Comparison of ENCODE assay signal across 8 cellular contexts in genomic region chrX:54640103-54640428, GRCh38.
A peak's percentile ranks its signal among the peaks of the same experiment; 100 is the strongest.
DNase-seq lines count a peak whose midpoint lies in the region; ATAC-seq and TF ChIP-seq lines count a peak whose summit lies in the region.

No MANE protein-coding gene starts in this region.

- no peak for TF ChIP-seq RAD21 in HCT116 (IDR thresholded peaks at IDR 0.05; ENCODE audit: low read depth)

- H3K27ac ChIP-seq in HCT116 (ENCODE audit: low read depth, low read length): peak overlapping the region; percentile 91
- peak overlapping the region; percentile 87 for H3K27ac ChIP-seq in right cardiac atrium (ENCODE audit: low read length)
- peak overlapping the region; percentile 97 for H3K27ac ChIP-seq in smooth muscle cell (ENCODE audit: low read depth)

- peaks cover 7% of the 10 kb centered on the region for H3K9me3 Mint-ChIP-seq in activated CD4-positive, alpha-beta memory T cell treated with anti-CD3 and anti-CD28 coated beads for 36 hours

- no peak for TF ChIP-seq POLR2A in HCT116 (IDR thresholded peaks at IDR 0.05; ENCODE audit: borderline replicate concordance, extremely low read depth, insufficient read depth, insufficient read length)

- H3K4me3 ChIP-seq in HCT116 (replicated peaks in 1 of 2; ENCODE audit: low read depth in 1 of 2, low read length in 2 of 2) (peak overlapping the region; percentile 46 to 56), right cardiac atrium (ENCODE audit: low read length) (peak overlapping the region; percentile 39), smooth muscle cell (peak overlapping the region; percentile 62)

- H3K4me2 ChIP-seq in HCT116 (ENCODE audit: low read length): peak overlapping the region; percentile 77
- H3K4me2 ChIP-seq in smooth muscle cell: peak overlapping the region; percentile 77

- H2AFZ ChIP-seq in HCT116 (ENCODE audit: low read depth, low read length, poor library complexity, severe bottlenecking) (no peak overlapping the region), smooth muscle cell (ENCODE audit: low read depth) (no peak overlapping the region)

- H3K9ac ChIP-seq in HCT116 (ENCODE audit: low read length) (peak overlapping the region; percentile 58), smooth muscle cell (ENCODE audit: low read depth) (peak overlapping the region; percentile 90)

- no TSS peak for BruUV-seq in HCT116 (replicated peaks; lab: Mats Ljungman, UMichigan)

- CTCF ChIA-PET in HCT116 (lab: Charles Lee): interaction anchor here (1.2 to 4.4 kb wide), 3 partner anchors 9 to 417 kb away, joined by 3 to 39 read pairs (median 5); no protein-coding TSS in a partner anchor
- CTCF ChIA-PET in activated CD4-positive, alpha-beta memory T cell treated with anti-CD3 and anti-CD28 coated beads for 36 hours (lab: Charles Lee): interaction anchor here (0.7 to 1.8 kb wide), 5 partner anchors 111 to 1322 kb away, joined by 3 to 10 read pairs (median 3); no protein-coding TSS in a partner anchor

- RAD21 ChIA-PET in HCT116 (lab: Charles Lee; ENCODE audit: low non-redundant PET in 1 of 2, low total read pairs in 2 of 2, uncharacterized antibody in 2 of 2, unreplicated experiment in 2 of 2): interaction anchor here (0.9 to 2.1 kb wide), 2 partner anchors 147 kb away, joined by 4 to 8 read pairs; no protein-coding TSS in a partner anchor

- no peaks in the 10 kb centered on the region for H3K9me3 ChIP-seq in HCT116 (ENCODE audit: control insufficient read depth in 1 of 2, insufficient read depth in 1 of 2, low read depth in 1 of 2, low read length in 2 of 2)
- no peaks in the 10 kb centered on the region for H3K9me3 ChIP-seq in right cardiac atrium (ENCODE audit: control insufficient read depth, low read length)
- no peaks in the 10 kb centered on the region for H3K9me3 ChIP-seq in smooth muscle cell (replicated peaks; ENCODE audit: low read depth)

- no peaks in the 10 kb centered on the region for H3K9me2 ChIP-seq in HCT116 (ENCODE audit: insufficient read depth)

- intact Hi-C loops in HCT116 (cut with micrococcal nuclease) (loop anchor here (1.0 kb wide), 1 partner anchor 147 kb away; no protein-coding TSS in a partner anchor), right cardiac atrium (cut with DNase I) (no loop called here), posterior cingulate gyrus (cut with DNase I) (loop anchor here (5.0 kb wide), 1 partner anchor 167 kb away; the partner anchor contains the start of gene MAGED2)
- intact Hi-C loops in activated CD4-positive, alpha-beta memory T cell treated with anti-CD3 and anti-CD28 coated beads for 36 hours (cut with micrococcal nuclease): loop anchor here (5.0 kb wide), 1 partner anchor 147 kb away; no protein-coding TSS in a partner anchor

- H3K27ac Mint-ChIP-seq in activated CD4-positive, alpha-beta memory T cell treated with anti-CD3 and anti-CD28 coated beads for 36 hours: peak overlapping the region; percentile 99

- H3K79me2 ChIP-seq in HCT116 (ENCODE audit: insufficient read depth, low read length) (no peaks in the 10 kb centered on the region), smooth muscle cell (ENCODE audit: low read depth) (no peaks in the 10 kb centered on the region)

- H3K4me3 Mint-ChIP-seq in activated CD4-positive, alpha-beta memory T cell treated with anti-CD3 and anti-CD28 coated beads for 36 hours: peak overlapping the region; percentile 90

- no peaks in the 10 kb centered on the region for H3F3A ChIP-seq in smooth muscle cell (ENCODE audit: low read depth)

- WGBS in right cardiac atrium: 23% methylated on average over 4 of the region's 4 CpGs
- WGBS in smooth muscle cell (ENCODE audit: low lambda C conversion rate): 53% methylated on average over 4 of the region's 4 CpGs

- no peaks in the 10 kb centered on the region for H3K36me3 ChIP-seq in HCT116 (ENCODE audit: control insufficient read depth in 1 of 2, insufficient read depth in 2 of 2, low read length in 2 of 2)
- no peaks in the 10 kb centered on the region for H3K36me3 ChIP-seq in smooth muscle cell (ENCODE audit: low read depth)

- TF ChIP-seq CTCF in HCT116 (IDR thresholded peaks at IDR 0.05 in 2 of 3, conservative IDR thresholded peaks at IDR 0.05 in 1 of 3; ENCODE audit: borderline replicate concordance in 1 of 3, insufficient read depth in 1 of 3, low read depth in 2 of 3, low read length in 2 of 3) (no peak), smooth muscle cell (IDR thresholded peaks at IDR 0.05; ENCODE audit: borderline replicate concordance, insufficient read depth, poor library complexity, severe bottlenecking) (no peak)

- DNase-seq in HCT116 (ENCODE audit: low read depth, low spot score) (no peak), right cardiac atrium (no peak), smooth muscle cell (lab: John Stamatoyannopoulos, UW; ENCODE audit: unreplicated experiment) (no peak), DMS153 (lab: John Stamatoyannopoulos, UW) (no peak), posterior cingulate gyrus (no peak)
- DNase-seq in activated CD4-positive, alpha-beta memory T cell treated with anti-CD3 and anti-CD28 coated beads for 36 hours: no peak

- H3K4me1 ChIP-seq in HCT116 (ENCODE audit: control insufficient read depth in 1 of 2, insufficient read depth in 2 of 2, low read length in 2 of 2) (peaks cover 15% of the 10 kb centered on the region in 2 experiments; a peak in 3 of 4 replicates), right cardiac atrium (ENCODE audit: control insufficient read depth, insufficient read depth, low read length) (no peaks in the 10 kb centered on the region), smooth muscle cell (ENCODE audit: low read depth) (peaks cover 7% of the 10 kb centered on the region)

- POLR2A ChIA-PET in HCT116 (lab: Charles Lee): interaction anchor here (0.8 to 1.3 kb wide), 6 partner anchors 9 to 956 kb away, joined by 3 to 4 read pairs (median 3); no protein-coding TSS in a partner anchor
- POLR2A ChIA-PET in activated CD4-positive, alpha-beta memory T cell treated with anti-CD3 and anti-CD28 coated beads for 36 hours (lab: Charles Lee): interaction anchor here (0.8 to 1.6 kb wide), 9 partner anchors 8 to 954 kb away, joined by 3 to 9 read pairs (median 4); partner anchors contain the start of genes APEX2, FAM120C, GNL3L and TSR2

- H4K20me1 ChIP-seq in HCT116 (ENCODE audit: insufficient read depth) (no peaks in the 10 kb centered on the region), smooth muscle cell (ENCODE audit: low read depth) (no peaks in the 10 kb centered on the region)

- ATAC-seq in HCT116: no peak
- no peak for ATAC-seq in right cardiac atrium
- no peak for ATAC-seq in HG02571 (IDR thresholded peaks at IDR 0.05; ENCODE audit: unreplicated experiment)
- ATAC-seq in HG02840 (IDR thresholded peaks at IDR 0.05; ENCODE audit: low FRiP score, unreplicated experiment): no peak

- peaks cover 5% of the 10 kb centered on the region for H3K4me1 Mint-ChIP-seq in activated CD4-positive, alpha-beta memory T cell treated with anti-CD3 and anti-CD28 coated beads for 36 hours (ENCODE audit: low read depth)

- H3K27me3 ChIP-seq in HCT116 (ENCODE audit: insufficient read depth, low read length) (no peaks in the 10 kb centered on the region), right cardiac atrium (ENCODE audit: control insufficient read depth, insufficient read depth) (no peaks in the 10 kb centered on the region), smooth muscle cell (ENCODE audit: low read depth) (no peaks in the 10 kb centered on the region)

- H3K36me3 Mint-ChIP-seq in activated CD4-positive, alpha-beta memory T cell treated with anti-CD3 and anti-CD28 coated beads for 36 hours: no peaks in the 10 kb centered on the region

- no peaks in the 10 kb centered on the region for H3K27me3 Mint-ChIP-seq in activated CD4-positive, alpha-beta memory T cell treated with anti-CD3 and anti-CD28 coated beads for 36 hours

TF ChIP-seq in HCT116, 20 proteins besides CTCF, POLR2A, EP300 and RAD21 (continues in another document):
- TF ChIP-seq SIN3A (IDR thresholded peaks at IDR 0.05; ENCODE audit: low read depth) (no peak), YY1 (IDR thresholded peaks at IDR 0.05; ENCODE audit: extremely low read depth, insufficient replicate concordance, low read depth, low read length) (no peak), ZFX (IDR thresholded peaks at IDR 0.05) (no peak), JUND (IDR thresholded peaks at IDR 0.05) (no peak), POLR2AphosphoS5 (IDR thresholded peaks at IDR 0.05; ENCODE audit: low read depth, low read length) (no peak), EZH2phosphoT487 (IDR thresholded peaks at IDR 0.05; ENCODE audit: borderline replicate concordance) (no peak), ELF1 (IDR thresholded peaks at IDR 0.05; ENCODE audit: borderline replicate concordance, low read depth) (no peak), ZNF274 (IDR thresholded peaks at IDR 0.05; ENCODE audit: low read depth, low read length) (no peak), REST (IDR thresholded peaks at IDR 0.05; ENCODE audit: low read depth) (no peak), EGR1 (IDR thresholded peaks at IDR 0.05; ENCODE audit: low read depth) (no peak), FOSL1 (IDR thresholded peaks at IDR 0.05; ENCODE audit: low read depth) (no peak)

Comparison
In these comparisons a context has a peak if more than half of its experiments do, and no peak if none do; other contexts are left out.
1. intact Hi-C loops: an anchor here in HCT116 (1.0 kb wide), activated CD4-positive, alpha-beta memory T cell treated with anti-CD3 and anti-CD28 coated beads for 36 hours (5.0 kb wide) and posterior cingulate gyrus (5.0 kb wide); none called in right cardiac atrium.